Comparison of ENCODE assay signal across 29 cellular contexts in the genomic region with DNA sequence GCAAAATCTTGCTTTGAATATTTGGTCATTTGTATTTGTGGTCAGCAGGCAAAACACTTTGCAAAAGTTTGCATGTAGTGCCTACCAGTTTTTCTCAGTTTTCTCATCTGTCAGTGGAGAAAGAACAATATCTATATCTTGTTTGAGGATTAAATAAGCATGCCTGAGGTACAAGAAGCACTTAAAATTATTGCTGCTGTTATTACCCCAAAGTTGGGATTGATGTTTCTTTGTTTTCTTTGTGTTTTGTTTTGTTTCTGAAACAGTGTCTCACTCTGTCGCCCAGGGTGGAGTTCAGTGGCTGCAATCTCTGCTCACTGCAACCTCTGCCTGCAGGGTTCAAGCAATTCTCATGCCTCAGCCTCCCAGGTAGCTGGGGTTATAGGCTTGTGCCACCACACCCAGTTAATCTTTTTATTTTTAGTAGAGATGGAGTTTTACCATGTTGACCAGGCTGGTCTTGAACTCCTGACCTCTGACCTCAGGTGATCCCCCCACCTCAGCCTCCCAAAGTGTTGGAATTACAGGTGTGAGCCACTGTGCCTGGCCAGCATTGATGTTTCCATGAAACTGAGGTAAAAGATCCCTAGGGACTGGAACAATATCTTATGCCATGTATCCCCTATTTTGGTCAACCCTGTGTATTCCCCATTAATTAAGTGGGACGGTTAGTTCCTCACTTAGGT. TPM values are rescaled to one million over a fixed set of nuclear protein-coding genes. Genes with fewer than 3 reads are reported as not detected.
A peak's percentile ranks its signal among the peaks of the same experiment; 100 is the strongest.
DNase-seq lines count a peak whose midpoint lies in the region; ATAC-seq and TF ChIP-seq lines count a peak whose summit lies in the region.
"Had no signal": no experiment of that assay in that cellular context is flagged by ENCODE, and none has a peak within 500 bp of the region (broad histone marks: within the 10 kb centered on the region; RNA-seq: fewer than 3 reads in every experiment).

No MANE protein-coding gene starts in this region.

- TF ChIP-seq CTCF in progenitor cell of endocrine pancreas (IDR thresholded peaks at IDR 0.05; ENCODE audit: unreplicated experiment) = no peak
- TF ChIP-seq CTCF in RWPE1 (conservative IDR thresholded peaks at IDR 0.05; ENCODE audit: low read depth) = no peak

- H3K4me3 Mint-ChIP-seq in activated CD8-positive, alpha-beta memory T cell treated with anti-CD3 and anti-CD28 coated beads, Interleukin-2, amount 10 ng/mL, durations not matched to agents 7 days and 5 days = no peak overlapping the region
- peak overlapping the region; percentile 33 to 39 for H3K4me3 Mint-ChIP-seq in effector memory CD8-positive, alpha-beta T cell
- no peak overlapping the region for H3K4me3 Mint-ChIP-seq in progenitor cell of endocrine pancreas (ENCODE audit: low read depth)
- H3K4me3 Mint-ChIP-seq: activated naive CD8-positive, alpha-beta T cell treated with anti-CD3 and anti-CD28 coated beads, Interleukin-2, amount 10 ng/mL, durations not matched to agents 7 days and 5 days; activated T-helper 1 cell treated with anti-CD3 and anti-CD28 coated beads, Interleukin-12 subunit alpha, Interleukin-12 subunit beta, Interleukin-2, Interleukin-4 antibody, amounts not matched to agents 30 ng/mL and 10 ng/mL and 1 ng/mL, durations not matched to agents 14 hours and 24 hours and 36 hours; H9 had no signal

- DNase-seq in activated CD8-positive, alpha-beta memory T cell treated with anti-CD3 and anti-CD28 coated beads, Interleukin-2, amount 10 ng/mL, durations not matched to agents 7 days and 5 days = no peak
- DNase-seq in activated CD8-positive, alpha-beta memory T cell treated with anti-CD3 and anti-CD28 coated beads, Interleukin-2, amount 50 U/mL, for 4 hours = no peak
- DNase-seq in HEK293T (ENCODE audit: extremely low spot score) (no peak), progenitor cell of endocrine pancreas (ENCODE audit: low spot score, unreplicated experiment) (no peak), RWPE1 (ENCODE audit: low spot score) (no peak)
- no peak for DNase-seq in effector memory CD8-positive, alpha-beta T cell
- DNase-seq: activated CD8-positive, alpha-beta memory T cell treated with anti-CD3 and anti-CD28 coated beads for 24 hours; activated naive CD8-positive, alpha-beta T cell treated with anti-CD3 and anti-CD28 coated beads, Interleukin-2, amount 10 ng/mL, durations not matched to agents 7 days and 5 days; BE2C; central memory CD4-positive, alpha-beta T cell; DMS79 treated with DMSO at 0.1 percent for 48 hours; H9; heart left ventricle; mesenchymal stem cell; NCI-H1105; NCI-H2029; NCI-H345; ovary; PC-3; SHP77; stimulated activated CD4-positive, alpha-beta T cell treated with anti-CD3 and anti-CD28 coated beads, Interleukin-4, amount 100 ng/mL, for 1 hour; stimulated activated naive CD4-positive, alpha-beta T cell; testis had no signal

- ATAC-seq in activated CD8-positive, alpha-beta memory T cell treated with anti-CD3 and anti-CD28 coated beads, Interleukin-2, amount 10 ng/mL, durations not matched to agents 7 days and 5 days = no peak
- ATAC-seq in effector memory CD8-positive, alpha-beta T cell (replicated peaks) = no peak
- ATAC-seq in GM18517 (IDR thresholded peaks at IDR 0.05; ENCODE audit: unreplicated experiment) (no peak), GM18873 (IDR thresholded peaks at IDR 0.05; ENCODE audit: low FRiP score, unreplicated experiment) (no peak)
- ATAC-seq: A549, heart left ventricle, PC-3 had no signal

- H3K27me3 Mint-ChIP-seq in activated CD8-positive, alpha-beta memory T cell treated with anti-CD3 and anti-CD28 coated beads, Interleukin-2, amount 10 ng/mL, durations not matched to agents 7 days and 5 days = no peaks in the 10 kb centered on the region
- no peaks in the 10 kb centered on the region for H3K27me3 Mint-ChIP-seq in effector memory CD8-positive, alpha-beta T cell
- no peaks in the 10 kb centered on the region for H3K27me3 Mint-ChIP-seq in progenitor cell of endocrine pancreas
- H3K27me3 Mint-ChIP-seq: activated naive CD8-positive, alpha-beta T cell treated with anti-CD3 and anti-CD28 coated beads, Interleukin-2, amount 10 ng/mL, durations not matched to agents 7 days and 5 days had no signal

- H3K36me3 Mint-ChIP-seq in activated CD8-positive, alpha-beta memory T cell treated with anti-CD3 and anti-CD28 coated beads, Interleukin-2, amount 10 ng/mL, durations not matched to agents 7 days and 5 days = peaks cover 31% of the 10 kb centered on the region
- peaks cover 19% of the 10 kb centered on the region for H3K36me3 Mint-ChIP-seq in effector memory CD8-positive, alpha-beta T cell (ENCODE audit: insufficient read depth)
- H3K36me3 Mint-ChIP-seq in progenitor cell of endocrine pancreas (ENCODE audit: insufficient read depth) = no peaks in the 10 kb centered on the region

- H3K9me3 Mint-ChIP-seq in activated CD8-positive, alpha-beta memory T cell treated with anti-CD3 and anti-CD28 coated beads, Interleukin-2, amount 10 ng/mL, durations not matched to agents 7 days and 5 days (ENCODE audit: low read depth) = no peaks in the 10 kb centered on the region
- no peaks in the 10 kb centered on the region for H3K9me3 Mint-ChIP-seq in effector memory CD8-positive, alpha-beta T cell
- H3K9me3 Mint-ChIP-seq in progenitor cell of endocrine pancreas (ENCODE audit: low read depth) = no peaks in the 10 kb centered on the region
- H3K9me3 Mint-ChIP-seq: activated naive CD8-positive, alpha-beta T cell treated with anti-CD3 and anti-CD28 coated beads, Interleukin-2, amount 10 ng/mL, durations not matched to agents 7 days and 5 days; activated T-helper 1 cell treated with anti-CD3 and anti-CD28 coated beads, Interleukin-12 subunit alpha, Interleukin-12 subunit beta, Interleukin-2, Interleukin-4 antibody, amounts not matched to agents 30 ng/mL and 10 ng/mL and 1 ng/mL, durations not matched to agents 14 hours and 24 hours and 36 hours; H9 had no signal

- peak overlapping the region; percentile 62 for H3K27ac Mint-ChIP-seq in activated CD8-positive, alpha-beta memory T cell treated with anti-CD3 and anti-CD28 coated beads, Interleukin-2, amount 10 ng/mL, durations not matched to agents 7 days and 5 days
- peak overlapping the region; percentile 83 to 84 for H3K27ac Mint-ChIP-seq in effector memory CD8-positive, alpha-beta T cell
- H3K27ac Mint-ChIP-seq in progenitor cell of endocrine pancreas = peak overlapping the region; percentile 31
- H3K27ac Mint-ChIP-seq: activated naive CD8-positive, alpha-beta T cell treated with anti-CD3 and anti-CD28 coated beads, Interleukin-2, amount 10 ng/mL, durations not matched to agents 7 days and 5 days; activated T-helper 1 cell treated with anti-CD3 and anti-CD28 coated beads, Interleukin-12 subunit alpha, Interleukin-12 subunit beta, Interleukin-2, Interleukin-4 antibody, amounts not matched to agents 30 ng/mL and 10 ng/mL and 1 ng/mL, durations not matched to agents 14 hours and 24 hours and 36 hours had no signal

- peaks cover 73% of the 10 kb centered on the region for H3K4me1 Mint-ChIP-seq in activated CD8-positive, alpha-beta memory T cell treated with anti-CD3 and anti-CD28 coated beads, Interleukin-2, amount 10 ng/mL, durations not matched to agents 7 days and 5 days
- peaks cover 41 to 74% of the 10 kb centered on the region in 2 donors for H3K4me1 Mint-ChIP-seq in effector memory CD8-positive, alpha-beta T cell (ENCODE audit: low read depth in 2 of 2)
- H3K4me1 Mint-ChIP-seq in progenitor cell of endocrine pancreas (ENCODE audit: low read depth) = peaks cover 42% of the 10 kb centered on the region

- CTCF ChIA-PET in activated CD8-positive, alpha-beta memory T cell treated with anti-CD3 and anti-CD28 coated beads, Interleukin-2, amount 10 ng/mL, durations not matched to agents 7 days and 5 days (lab: Charles Lee) = interaction anchor here (1.0 kb wide), 1 partner anchor 16 kb away, joined by 3 read pairs; no protein-coding TSS in a partner anchor
- CTCF ChIA-PET in HEK293T (lab: Yijun Ruan, JAX) (no interaction called here), RWPE1 (lab: Yijun Ruan, JAX) (no interaction called here)

- POLR2A ChIA-PET in HEK293T (lab: Yijun Ruan, JAX) = no interaction called here
- POLR2A ChIA-PET in RWPE1 (lab: Yijun Ruan, JAX; ENCODE audit: low non-redundant PET) = no interaction called here

- H3K27ac ChIP-seq in RWPE1 = no peak overlapping the region
- H3K27ac ChIP-seq: A549, ovary, right atrium auricular region, testis, vagina had no signal

TF ChIP-seq in HEK293T, 16 proteins besides CTCF, POLR2A, EP300 and RAD21:
- TF ChIP-seq, protein P1, sequence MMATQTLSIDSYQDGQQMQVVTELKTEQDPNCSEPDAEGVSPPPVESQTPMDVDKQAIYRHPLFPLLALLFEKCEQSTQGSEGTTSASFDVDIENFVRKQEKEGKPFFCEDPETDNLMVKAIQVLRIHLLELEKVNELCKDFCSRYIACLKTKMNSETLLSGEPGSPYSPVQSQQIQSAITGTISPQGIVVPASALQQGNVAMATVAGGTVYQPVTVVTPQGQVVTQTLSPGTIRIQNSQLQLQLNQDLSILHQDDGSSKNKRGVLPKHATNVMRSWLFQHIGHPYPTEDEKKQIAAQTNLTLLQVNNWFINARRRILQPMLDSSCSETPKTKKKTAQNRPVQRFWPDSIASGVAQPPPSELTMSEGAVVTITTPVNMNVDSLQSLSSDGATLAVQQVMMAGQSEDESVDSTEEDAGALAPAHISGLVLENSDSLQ (IDR thresholded peaks at IDR 0.05) = peak; percentile 87
- TF ChIP-seq FOXM1 (IDR thresholded peaks at IDR 0.05; ENCODE audit: borderline replicate concordance) (no peak), HDGF (IDR thresholded peaks at IDR 0.05; ENCODE audit: borderline replicate concordance) (no peak), LEF1 (IDR thresholded peaks at IDR 0.05; ENCODE audit: borderline replicate concordance) (no peak)
TF ChIP-seq in HEK293T: peak in this region for 1.

RNA-seq across cellular contexts. Expression of a gene that starts 15.9 kb away (rescaled TPM):
- total RNA-seq in activated CD8-positive, alpha-beta memory T cell treated with anti-CD3 and anti-CD28 coated beads, Interleukin-2, amount 10 ng/mL, durations not matched to agents 7 days and 5 days = 100 to 1,000 TPM; 161 to 224 TPM
- 36.6 and 38.8 TPM in 2 replicates for total RNA-seq in progenitor cell of endocrine pancreas

Comparison
In these comparisons a context has a peak if more than half of its experiments do, and no peak if none do; other contexts are left out.
1. H3K27ac Mint-ChIP-seq: peak in every context shown above with its lines; median percentile 84 in effector memory CD8-positive, alpha-beta T cell; 62 in activated CD8-positive, alpha-beta memory T cell treated with anti-CD3 and anti-CD28 coated beads, Interleukin-2, amount 10 ng/mL, durations not matched to agents 7 days and 5 days; 31 in progenitor cell of endocrine pancreas.
2. H3K4me3 Mint-ChIP-seq: peak in effector memory CD8-positive, alpha-beta T cell (2 of 2); none in activated CD8-positive, alpha-beta memory T cell treated with anti-CD3 and anti-CD28 coated beads, Interleukin-2, amount 10 ng/mL, durations not matched to agents 7 days and 5 days (single experiment) and progenitor cell of endocrine pancreas (single experiment).